Comparison of ENCODE assay signal across 9 cellular contexts in the genomic region with DNA sequence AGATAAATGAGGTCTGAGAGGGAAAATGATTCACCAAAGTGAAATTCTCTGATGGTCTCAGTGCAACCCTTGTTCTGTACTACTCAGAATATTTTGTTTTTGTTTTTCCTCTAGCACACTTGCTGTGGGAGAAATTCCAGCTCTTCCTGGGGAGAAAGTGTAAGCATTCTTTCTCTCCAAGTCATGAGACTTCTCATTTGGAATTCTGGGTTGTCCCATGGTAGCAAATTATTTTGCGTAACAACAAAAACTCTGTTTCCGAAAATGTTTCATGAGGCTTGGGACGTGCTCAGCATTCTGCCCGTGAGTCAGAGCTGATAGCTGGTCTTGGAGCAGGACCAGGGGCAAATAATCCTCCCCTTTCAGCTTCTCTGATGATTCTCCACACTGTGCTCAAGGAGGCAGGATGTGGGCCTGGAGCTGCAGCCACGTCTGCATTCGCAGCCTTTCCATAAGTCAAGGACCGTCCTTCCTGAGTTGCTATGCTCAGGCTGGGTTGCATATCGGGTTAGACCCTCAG.
DNase-seq lines count a peak whose midpoint lies in the region; ATAC-seq, FAIRE-seq and TF ChIP-seq lines count a peak whose summit lies in the region.
"Had no signal": no experiment of that assay in that cellular context is flagged by ENCODE, and none has a peak within 500 bp of the region (broad histone marks: within the 10 kb centered on the region; RNA-seq: fewer than 3 reads in every experiment).

No MANE protein-coding gene starts in this region.

- H3K79me2 ChIP-seq in HepG2 (ENCODE audit: insufficient read depth, low read length), result no peaks in the 10 kb centered on the region

- 97% methylated on average over 8 of the region's 8 CpGs for WGBS in HepG2 (ENCODE audit: low lambda C conversion rate)
- WGBS in testis, 2 donors, result 39 to 47% methylated on average over 8 of the region's 8 CpGs

- H3K9me3 ChIP-seq in HepG2 (ENCODE audit: low read length) (no peaks in the 10 kb centered on the region), testis (no peaks in the 10 kb centered on the region)

- intact Hi-C loops in HepG2 (cut with micrococcal nuclease; ENCODE audit: unreplicated experiment) (no loop called here), testis (cut with DNase I; ENCODE audit: low total_unique reads) (no loop called here)

- peak; percentile 100 for DNase-seq in HT1080 (ENCODE audit: low read depth)
- DNase-seq in dermis microvascular lymphatic vessel endothelial cell (ENCODE audit: low read depth in 2 of 2), result peak; percentile 36 to 91
- DNase-seq in HepG2 (ENCODE audit: low spot score), result no peak
- DNase-seq in testis, result peak; percentile 73
- DNase-seq in stimulated activated CD4-positive, alpha-beta T cell treated with anti-CD3 and anti-CD28 coated beads, Interleukin-1b, Interleukin-23, amount 100 ng/mL, for 48 hours, result no peak
- DNase-seq in NCI-H2107 treated with DMSO at 0.1 percent for 48 hours (lab: John Stamatoyannopoulos, UW; ENCODE audit: unreplicated experiment), result no peak
- DNase-seq in COLO668 (lab: John Stamatoyannopoulos, UW; ENCODE audit: unreplicated experiment), result no peak
- DNase-seq: NCI-H2029 treated with DMSO at 0.1 percent for 48 hours had no signal

- POLR2A ChIA-PET in HepG2 (lab: Yijun Ruan, JAX), result no interaction called here

- FAIRE-seq in HepG2 (lab: Jason Lieb, UNC), result no peak

- H3K36me3 ChIP-seq in HepG2 (replicated peaks in 1 of 2; ENCODE audit: control insufficient read depth in 1 of 2, insufficient read depth in 2 of 2, low read length in 2 of 2) (peaks cover 41 to 68% of the 10 kb centered on the region in 2 experiments), testis (ENCODE audit: low read depth, missing control alignments) (no peaks in the 10 kb centered on the region)

- ATAC-seq in HepG2 (no peak), GM21390 (IDR thresholded peaks at IDR 0.05; ENCODE audit: unreplicated experiment) (no peak)

- H3K4me1 ChIP-seq in HepG2 (ENCODE audit: insufficient read depth, low read length), result no peaks in the 10 kb centered on the region
- H3K4me1 ChIP-seq in testis, result peaks cover 30% of the 10 kb centered on the region

- H2AFZ ChIP-seq in HepG2 (ENCODE audit: low read length), result no peak overlapping the region

- H3K9ac ChIP-seq in HepG2 (ENCODE audit: insufficient read depth, low read depth, low read length), result no peak overlapping the region

- TF ChIP-seq EP300 in HepG2 (IDR thresholded peaks at IDR 0.05; ENCODE audit: low read depth in 2 of 2, low read length in 2 of 2), result no peak
- no peak for TF ChIP-seq EP300 in HepG2 (CRISPR knock-in tag; IDR thresholded peaks at IDR 0.05; ENCODE audit: borderline replicate concordance)

- H3K27me3 ChIP-seq in HepG2 (ENCODE audit: control insufficient read depth in 1 of 2, insufficient read depth in 2 of 2, low read length in 2 of 2) (no peaks in the 10 kb centered on the region), testis (no peaks in the 10 kb centered on the region)

- TF ChIP-seq POLR2A in HepG2 (IDR thresholded peaks at IDR 0.05; ENCODE audit: insufficient read depth in 1 of 2, low read depth in 2 of 2, low read length in 2 of 2), result 0 out of 4 replicates have a peak, but pooled peaks of 1 of the 2 experiments have one; percentile 7
- TF ChIP-seq POLR2A in testis (IDR thresholded peaks at IDR 0.05), result no peak

- H3K27ac ChIP-seq in HepG2 (ENCODE audit: extremely low read length, insufficient read depth, low read length) (no peak overlapping the region), testis (peak overlapping the region; percentile 77 to 86)

- 0 out of 2 replicates have a peak, but pooled peaks cover 3% of the 10 kb centered on the region for H4K20me1 ChIP-seq in HepG2 (ENCODE audit: insufficient read depth, low read length)

- in situ Hi-C loops in HepG2 (cut with HindIII; ENCODE audit: extremely low pct_ligation_motif_present, low pct_unique_long_range_greater_than_20kb), result loop anchor here (10.0 kb wide), 1 partner anchor 248 kb away; no protein-coding TSS in a partner anchor

- CTCF ChIA-PET in HepG2 (lab: Yijun Ruan, JAX; ENCODE audit: low intra/inter-chr PET ratio, low total read pairs), result no interaction called here

- H3K4me2 ChIP-seq in HepG2 (ENCODE audit: low read depth, low read length), result no peak overlapping the region

- TSS peak; percentile 29 for BruUV-seq in HepG2 (replicated peaks; lab: Mats Ljungman, UMichigan)

- TF ChIP-seq CTCF in HepG2 (CRISPR knock-in tag; IDR thresholded peaks at IDR 0.05) (no peak), testis (IDR thresholded peaks at IDR 0.05) (no peak)

- H3K4me3 ChIP-seq in HepG2 (replicated peaks in 1 of 3; ENCODE audit: insufficient read depth in 1 of 3, low read depth in 2 of 3, low read length in 3 of 3) (no peak overlapping the region), testis (no peak overlapping the region)

- no peak for TF ChIP-seq RAD21 in HepG2 (CRISPR knock-in tag; IDR thresholded peaks at IDR 0.05)

TF ChIP-seq in HepG2, 621 proteins besides CTCF, POLR2A, EP300 and RAD21:
- TF ChIP-seq CHD2 (IDR thresholded peaks at IDR 0.05; ENCODE audit: low read depth, low read length) (no peak), NR3C1 (CRISPR knock-in tag; IDR thresholded peaks at IDR 0.05) (no peak), BCLAF1 (IDR thresholded peaks at IDR 0.05) (no peak), SPEN (CRISPR knock-in tag; IDR thresholded peaks at IDR 0.05; ENCODE audit: low read depth) (no peak), ZNF773 (CRISPR knock-in tag; IDR thresholded peaks at IDR 0.05; ENCODE audit: borderline replicate concordance) (no peak), ZNF333 (CRISPR knock-in tag; IDR thresholded peaks at IDR 0.05; ENCODE audit: borderline replicate concordance) (no peak)
- TF ChIP-seq, protein P1, sequence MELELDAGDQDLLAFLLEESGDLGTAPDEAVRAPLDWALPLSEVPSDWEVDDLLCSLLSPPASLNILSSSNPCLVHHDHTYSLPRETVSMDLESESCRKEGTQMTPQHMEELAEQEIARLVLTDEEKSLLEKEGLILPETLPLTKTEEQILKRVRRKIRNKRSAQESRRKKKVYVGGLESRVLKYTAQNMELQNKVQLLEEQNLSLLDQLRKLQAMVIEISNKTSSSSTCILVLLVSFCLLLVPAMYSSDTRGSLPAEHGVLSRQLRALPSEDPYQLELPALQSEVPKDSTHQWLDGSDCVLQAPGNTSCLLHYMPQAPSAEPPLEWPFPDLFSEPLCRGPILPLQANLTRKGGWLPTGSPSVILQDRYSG (CRISPR knock-in tag; IDR thresholded peaks at IDR 0.05), result no peak

Comparison
In these comparisons a context has a peak if more than half of its experiments do, and no peak if none do; other contexts are left out.
1. DNase-seq: peak in HT1080 (single experiment), dermis microvascular lymphatic vessel endothelial cell (2 of 2) and testis (single experiment); none in HepG2 (single experiment), stimulated activated CD4-positive, alpha-beta T cell treated with anti-CD3 and anti-CD28 coated beads, Interleukin-1b, Interleukin-23, amount 100 ng/mL, for 48 hours (single experiment), NCI-H2107 treated with DMSO at 0.1 percent for 48 hours (single experiment) and COLO668 (single experiment).